Comparison of ENCODE assay signal across 34 cellular contexts in genomic region chr16:7577588-7577987, GRCh38.
"Had no signal": no experiment of that assay in that cellular context is flagged by ENCODE, and none has a peak within 500 bp of the region (broad histone marks: within the 10 kb centered on the region; RNA-seq: fewer than 3 reads in every experiment).

No MANE protein-coding gene starts in this region.

- H3K27me3 ChIP-seq: body of pancreas, brain microvascular endothelial cell, breast epithelium had no signal

- H3K4me3 ChIP-seq: body of pancreas, breast epithelium had no signal

- H3K27me3 Mint-ChIP-seq: activated B cell treated with CpG ODN at 0.5 μM for 24 hours; activated CD4-positive, alpha-beta memory T cell treated with anti-CD3 and anti-CD28 coated beads, Interleukin-2, amount 10 ng/mL, durations not matched to agents 7 days and 5 days; activated CD4-positive, alpha-beta T cell treated with anti-CD3 and anti-CD28 coated beads, Interleukin-2, amount 10 ng/mL, durations not matched to agents 24 days and 14 days; activated CD8-positive, alpha-beta memory T cell treated with anti-CD3 and anti-CD28 coated beads, Interleukin-2, amount 10 ng/mL, durations not matched to agents 7 days and 5 days; activated naive CD4-positive, alpha-beta T cell treated with anti-CD3 and anti-CD28 coated beads, Interleukin-2, amount 10 ng/mL, durations not matched to agents 7 days and 5 days; activated naive CD4-positive, alpha-beta T cell treated with anti-CD3 and anti-CD28 coated beads, Interleukin-2, amount 50 U/mL, for 24 hours; activated naive CD8-positive, alpha-beta T cell; activated naive CD8-positive, alpha-beta T cell treated with anti-CD3 and anti-CD28 coated beads, Interleukin-2, amount 10 ng/mL, durations not matched to agents 7 days and 5 days; activated naive CD8-positive, alpha-beta T cell treated with anti-CD3 and anti-CD28 coated beads, Interleukin-2, amount 50 U/mL, for 24 hours; activated T-cell treated with anti-CD3 and anti-CD28 coated beads, Interleukin-2, amount 50 U/mL, for 24 hours had no signal

- ATAC-seq: activated CD8-positive, alpha-beta memory T cell treated with anti-CD3 and anti-CD28 coated beads, Interleukin-2, amount 10 ng/mL, durations not matched to agents 7 days and 5 days; activated CD8-positive, alpha-beta T cell treated with anti-CD3 and anti-CD28 coated beads, Interleukin-2, amount 10 ng/mL, durations not matched to agents 7 days and 5 days; activated naive CD8-positive, alpha-beta T cell treated with anti-CD3 and anti-CD28 coated beads, Interleukin-2, amount 50 U/mL, for 24 hours; body of pancreas had no signal

- DNase-seq: activated B cell treated with CpG ODN at 0.5 μM for 24 hours; activated CD4-positive, alpha-beta memory T cell treated with anti-CD3 and anti-CD28 coated beads, Interleukin-2, amount 10 ng/mL, durations not matched to agents 7 days and 5 days; activated CD4-positive, alpha-beta T cell treated with anti-CD3 and anti-CD28 coated beads for 4 hours; activated CD4-positive, alpha-beta T cell treated with anti-CD3 and anti-CD28 coated beads, Interleukin-2, amount 10 ng/mL, durations not matched to agents 24 days and 14 days; activated CD4-positive, alpha-beta T cell treated with anti-CD3 and anti-CD28 coated beads, Interleukin-2, amount 50 U/mL, for 48 hours; activated CD4-positive, CD25-positive, alpha-beta regulatory T cell treated with anti-CD3 and anti-CD28 coated beads, Interleukin-2, amount 50 U/mL, for 72 hours; activated CD8-positive, alpha-beta memory T cell treated with anti-CD3 and anti-CD28 coated beads for 24 hours; activated CD8-positive, alpha-beta memory T cell treated with anti-CD3 and anti-CD28 coated beads, Interleukin-2, amount 10 ng/mL, durations not matched to agents 7 days and 5 days; activated CD8-positive, alpha-beta memory T cell treated with anti-CD3 and anti-CD28 coated beads, Interleukin-2, amount 50 U/mL, for 48 hours; activated CD8-positive, alpha-beta T cell treated with anti-CD3 and anti-CD28 coated beads, Interleukin-2, amount 10 ng/mL, durations not matched to agents 7 days and 5 days; activated effector memory CD4-positive, alpha-beta T cell treated with Interleukin-2 at 50 U/mL for 16 hours; activated gamma-delta T cell; activated naive CD4-positive, alpha-beta T cell treated with anti-CD3 and anti-CD28 coated beads, Interleukin-2, amount 10 ng/mL, durations not matched to agents 7 days and 5 days; activated naive CD4-positive, alpha-beta T cell treated with Interleukin-2 at 50 U/mL for 16 hours; activated naive CD8-positive, alpha-beta T cell treated with anti-CD3 and anti-CD28 coated beads, Interleukin-2, amount 10 ng/mL, durations not matched to agents 7 days and 5 days; activated naive CD8-positive, alpha-beta T cell treated with anti-CD3 and anti-CD28 coated beads, Interleukin-2, amount 50 U/mL, for 24 hours; activated T-cell treated with anti-CD3 and anti-CD28 coated beads, Interleukin-2, amount 50 U/mL, for 24 hours; activated T-cell treated with anti-CD3 and anti-CD28 coated beads, Interleukin-2, amount 50 U/mL, for 48 hours; amygdala; anterior cingulate cortex; body of pancreas; brain microvascular endothelial cell; central memory CD4-positive, alpha-beta T cell; SW 1271; T-helper 1 cell; T-helper 2 cell; T-helper 9 cell had no signal

- H3K9me3 ChIP-seq: body of pancreas, breast epithelium had no signal

- H3K4me1 ChIP-seq: body of pancreas, breast epithelium had no signal

- H3K36me3 Mint-ChIP-seq: activated CD8-positive, alpha-beta memory T cell treated with anti-CD3 and anti-CD28 coated beads, Interleukin-2, amount 10 ng/mL, durations not matched to agents 7 days and 5 days; activated naive CD4-positive, alpha-beta T cell treated with anti-CD3 and anti-CD28 coated beads, Interleukin-2, amount 10 ng/mL, durations not matched to agents 7 days and 5 days; activated naive CD4-positive, alpha-beta T cell treated with anti-CD3 and anti-CD28 coated beads, Interleukin-2, amount 50 U/mL, for 24 hours; activated naive CD8-positive, alpha-beta T cell; activated naive CD8-positive, alpha-beta T cell treated with anti-CD3 and anti-CD28 coated beads, Interleukin-2, amount 10 ng/mL, durations not matched to agents 7 days and 5 days had no signal

- H3K4me1 Mint-ChIP-seq: activated B cell treated with CpG ODN at 0.5 μM for 24 hours; activated CD4-positive, alpha-beta memory T cell treated with anti-CD3 and anti-CD28 coated beads, Interleukin-2, amount 10 ng/mL, durations not matched to agents 7 days and 5 days; activated CD4-positive, alpha-beta T cell treated with anti-CD3 and anti-CD28 coated beads, Interleukin-2, amount 10 ng/mL, durations not matched to agents 24 days and 14 days; activated CD8-positive, alpha-beta memory T cell treated with anti-CD3 and anti-CD28 coated beads, Interleukin-2, amount 10 ng/mL, durations not matched to agents 7 days and 5 days; activated naive CD4-positive, alpha-beta T cell treated with anti-CD3 and anti-CD28 coated beads, Interleukin-2, amount 10 ng/mL, durations not matched to agents 7 days and 5 days; activated naive CD4-positive, alpha-beta T cell treated with anti-CD3 and anti-CD28 coated beads, Interleukin-2, amount 50 U/mL, for 24 hours; activated naive CD8-positive, alpha-beta T cell treated with anti-CD3 and anti-CD28 coated beads, Interleukin-2, amount 10 ng/mL, durations not matched to agents 7 days and 5 days; activated naive CD8-positive, alpha-beta T cell treated with anti-CD3 and anti-CD28 coated beads, Interleukin-2, amount 50 U/mL, for 24 hours had no signal

- H3K4me3 Mint-ChIP-seq: activated B cell treated with CpG ODN at 0.5 μM for 24 hours; activated CD4-positive, alpha-beta memory T cell treated with anti-CD3 and anti-CD28 coated beads, Interleukin-2, amount 10 ng/mL, durations not matched to agents 7 days and 5 days; activated CD4-positive, alpha-beta T cell treated with anti-CD3 and anti-CD28 coated beads, Interleukin-2, amount 10 ng/mL, durations not matched to agents 24 days and 14 days; activated CD8-positive, alpha-beta memory T cell treated with anti-CD3 and anti-CD28 coated beads, Interleukin-2, amount 10 ng/mL, durations not matched to agents 7 days and 5 days; activated CD8-positive, alpha-beta T cell treated with anti-CD3 and anti-CD28 coated beads, Interleukin-2, amount 10 ng/mL, durations not matched to agents 7 days and 5 days; activated naive CD4-positive, alpha-beta T cell treated with anti-CD3 and anti-CD28 coated beads, Interleukin-2, amount 10 ng/mL, durations not matched to agents 7 days and 5 days; activated naive CD4-positive, alpha-beta T cell treated with anti-CD3 and anti-CD28 coated beads, Interleukin-2, amount 50 U/mL, for 24 hours; activated naive CD8-positive, alpha-beta T cell; activated naive CD8-positive, alpha-beta T cell treated with anti-CD3 and anti-CD28 coated beads, Interleukin-2, amount 10 ng/mL, durations not matched to agents 7 days and 5 days; activated naive CD8-positive, alpha-beta T cell treated with anti-CD3 and anti-CD28 coated beads, Interleukin-2, amount 50 U/mL, for 24 hours; activated T-cell treated with anti-CD3 and anti-CD28 coated beads, Interleukin-2, amount 50 U/mL, for 24 hours; T-helper 1 cell treated with Interleukin-12 subunit alpha and Interleukin-12 subunit beta and Interleukin-4 antibody, amounts not matched to agents 30 μg/mL and 1 μg/mL, for 36 hours; T-helper 2 cell treated with Interferon-gamma antibody and Interleukin-4, amounts not matched to agents 5 μg/mL and 100 μg/mL, for 36 hours had no signal

- H3K36me3 ChIP-seq: brain microvascular endothelial cell, breast epithelium had no signal

- H3K27ac ChIP-seq: body of pancreas, brain microvascular endothelial cell, breast epithelium, VCaP had no signal

- H3K27ac Mint-ChIP-seq: activated B cell treated with CpG ODN at 0.5 μM for 24 hours; activated CD4-positive, alpha-beta memory T cell treated with anti-CD3 and anti-CD28 coated beads, Interleukin-2, amount 10 ng/mL, durations not matched to agents 7 days and 5 days; activated CD4-positive, alpha-beta T cell treated with anti-CD3 and anti-CD28 coated beads, Interleukin-2, amount 10 ng/mL, durations not matched to agents 24 days and 14 days; activated CD8-positive, alpha-beta memory T cell treated with anti-CD3 and anti-CD28 coated beads, Interleukin-2, amount 10 ng/mL, durations not matched to agents 7 days and 5 days; activated CD8-positive, alpha-beta T cell treated with anti-CD3 and anti-CD28 coated beads, Interleukin-2, amount 10 ng/mL, durations not matched to agents 7 days and 5 days; activated naive CD4-positive, alpha-beta T cell treated with anti-CD3 and anti-CD28 coated beads, Interleukin-2, amount 10 ng/mL, durations not matched to agents 7 days and 5 days; activated naive CD4-positive, alpha-beta T cell treated with anti-CD3 and anti-CD28 coated beads, Interleukin-2, amount 50 U/mL, for 24 hours; activated naive CD8-positive, alpha-beta T cell; activated naive CD8-positive, alpha-beta T cell treated with anti-CD3 and anti-CD28 coated beads, Interleukin-2, amount 10 ng/mL, durations not matched to agents 7 days and 5 days; activated naive CD8-positive, alpha-beta T cell treated with anti-CD3 and anti-CD28 coated beads, Interleukin-2, amount 50 U/mL, for 24 hours; activated T-cell treated with anti-CD3 and anti-CD28 coated beads, Interleukin-2, amount 50 U/mL, for 24 hours; activated T-helper 2 cell treated with anti-CD3 and anti-CD28 coated beads, Interferon-gamma antibody, Interleukin-2, Interleukin-4, amounts not matched to agents 10 μg/mL and 5 μg/mL and 100 μg/mL, durations not matched to agents 14 hours and 24 hours and 36 hours; T-helper 1 cell treated with Interleukin-12 subunit alpha and Interleukin-12 subunit beta and Interleukin-4 antibody, amounts not matched to agents 30 μg/mL and 1 μg/mL, for 36 hours; T-helper 2 cell treated with Interferon-gamma antibody and Interleukin-4, amounts not matched to agents 5 μg/mL and 100 μg/mL, for 36 hours had no signal
